ENCODE assay signal across 8 cellular contexts in genomic region chr2:24049485-24050021, GRCh38. TPM values are rescaled to one million over a fixed set of nuclear protein-coding genes. Genes with fewer than 3 reads are reported as not detected.
DNase-seq lines count a peak whose midpoint lies in the region; ATAC-seq and TF ChIP-seq lines count a peak whose summit lies in the region.

FKBP1B (plus strand) TSS chr2:24049741; CDS start chr2:24049850, 109 bp downstream.

- TF ChIP-seq CTCF in WI38 (IDR thresholded peaks at IDR 0.05; ENCODE audit: low read depth, low read length) (no peak), choroid plexus epithelial cell (conservative IDR thresholded peaks at IDR 0.05; ENCODE audit: low read depth, low read length) (no peak), left lung (IDR thresholded peaks at IDR 0.05) (no peak)

- peak within 1 kb of the TSS; percentile 68 for H3K4me3 ChIP-seq in WI38 (ENCODE audit: low read depth, low read length)
- peak within 1 kb of the TSS; percentile 69 for H3K4me3 ChIP-seq in choroid plexus epithelial cell (ENCODE audit: low read depth, low read length)
- H3K4me3 ChIP-seq in left lung = peak within 1 kb of the TSS; percentile 68 to 71

- ATAC-seq in left lung (peak; percentile 73), GM18867 (IDR thresholded peaks at IDR 0.05; ENCODE audit: unreplicated experiment) (no peak)

- peaks cover 0 to 32% of the 10 kb centered on the region in 2 donors for H3K27me3 ChIP-seq in left lung

- H3K36me3 ChIP-seq in left lung = no peaks in the 10 kb centered on the region

- H3K27ac ChIP-seq in left lung = peak within 1 kb of the TSS in 1 of 2 donors; percentile 33

- H3K4me1 ChIP-seq in left lung = peaks cover 0 to 34% of the 10 kb centered on the region in 2 donors

- H3K9me3 ChIP-seq in left lung = no peaks in the 10 kb centered on the region

- DNase-seq in ELF-1 (ENCODE audit: low read depth, low spot score) (peak; percentile 50), NCI-H1048 (lab: John Stamatoyannopoulos, UW) (peak; percentile 21), choroid plexus epithelial cell (ENCODE audit: low read depth) (peak; percentile 55), left lung (peak; percentile 68 to 91), mesenteric fat pad (ENCODE audit: low spot score) (no peak)
- peak; percentile 43 to 47 for DNase-seq in stimulated activated CD4-positive, alpha-beta T cell treated with anti-CD3 and anti-CD28 coated beads, Interleukin-2, amount 100 ng/mL, for 48 hours

- intact Hi-C loops in left lung (cut with DNase I) = no loop called here

RNA-seq across cellular contexts. Expression of gene FKBP1B, which starts in this region (rescaled TPM):
- total RNA-seq in left lung (10 to 100 TPM in 1 of 2 donors, 1 to 10 TPM in 1; 9.6 to 18.7 TPM), mesenteric fat pad (5.0 TPM)
